20 cellular contexts compared by ENCODE assay signal in genomic region chr11:125426818-125427528, GRCh38.
"Had no signal": no experiment of that assay in that cellular context is flagged by ENCODE, and none has a peak within 500 bp of the region (broad histone marks: within the 10 kb centered on the region; RNA-seq: fewer than 3 reads in every experiment).

No MANE protein-coding gene starts in this region.

- H3K36me3 Mint-ChIP-seq: memory B cell, natural killer cell, T-cell had no signal

- H3K27ac ChIP-seq: epithelial cell of prostate, parathyroid adenoma, thyroid gland had no signal

- DNase-seq: activated CD4-positive, alpha-beta T cell treated with anti-CD3 and anti-CD28 coated beads, Interleukin-2, amount 10 ng/mL, durations not matched to agents 24 days and 14 days; activated CD8-positive, alpha-beta T cell treated with anti-CD3 and anti-CD28 coated beads, Interleukin-2, amount 10 ng/mL, durations not matched to agents 7 days and 5 days; activated naive CD4-positive, alpha-beta T cell treated with Interleukin-2 at 50 U/mL for 16 hours; activated T-cell treated with anti-CD3 and anti-CD28 coated beads, Interleukin-2, amount 50 U/mL, for 24 hours; anterior cingulate cortex; central memory CD4-positive, alpha-beta T cell; foreskin fibroblast; glutamatergic neuron; natural killer cell; retina; stimulated activated CD4-positive, alpha-beta T cell treated with anti-CD3 and anti-CD28 coated beads, Interleukin-2, amount 100 ng/mL, for 24 hours; stimulated activated naive CD4-positive, alpha-beta T cell treated with Interleukin-2 at 50 U/mL for 16 hours; T-cell; thyroid gland had no signal

- H3K9me3 Mint-ChIP-seq: activated CD4-positive, alpha-beta T cell treated with anti-CD3 and anti-CD28 coated beads, Interleukin-2, amount 10 ng/mL, durations not matched to agents 24 days and 14 days; activated T-cell treated with anti-CD3 and anti-CD28 coated beads, Interleukin-2, amount 50 U/mL, for 24 hours; activated T-helper 2 cell treated with anti-CD3 and anti-CD28 coated beads, Interferon-gamma antibody, Interleukin-2, Interleukin-4, amounts not matched to agents 10 μg/mL and 5 μg/mL and 100 μg/mL, durations not matched to agents 14 hours and 24 hours and 36 hours; brain; memory B cell; natural killer cell; T-cell had no signal

- H3K4me3 ChIP-seq: dorsolateral prefrontal cortex, thyroid gland had no signal

- H3K4me3 Mint-ChIP-seq: activated CD4-positive, alpha-beta T cell treated with anti-CD3 and anti-CD28 coated beads, Interleukin-2, amount 10 ng/mL, durations not matched to agents 24 days and 14 days; activated CD8-positive, alpha-beta T cell treated with anti-CD3 and anti-CD28 coated beads, Interleukin-2, amount 10 ng/mL, durations not matched to agents 7 days and 5 days; activated T-cell treated with anti-CD3 and anti-CD28 coated beads, Interleukin-2, amount 50 U/mL, for 24 hours; brain; memory B cell; natural killer cell; T-cell had no signal

- H3K9ac ChIP-seq: parathyroid adenoma had no signal

- H3K27ac Mint-ChIP-seq: activated CD4-positive, alpha-beta T cell treated with anti-CD3 and anti-CD28 coated beads, Interleukin-2, amount 10 ng/mL, durations not matched to agents 24 days and 14 days; activated CD8-positive, alpha-beta T cell treated with anti-CD3 and anti-CD28 coated beads, Interleukin-2, amount 10 ng/mL, durations not matched to agents 7 days and 5 days; activated T-cell treated with anti-CD3 and anti-CD28 coated beads, Interleukin-2, amount 50 U/mL, for 24 hours; activated T-helper 2 cell treated with anti-CD3 and anti-CD28 coated beads, Interferon-gamma antibody, Interleukin-2, Interleukin-4, amounts not matched to agents 10 μg/mL and 5 μg/mL and 100 μg/mL, durations not matched to agents 14 hours and 24 hours and 36 hours; memory B cell; natural killer cell; T-cell had no signal

- H3K4me1 Mint-ChIP-seq: activated CD4-positive, alpha-beta T cell treated with anti-CD3 and anti-CD28 coated beads, Interleukin-2, amount 10 ng/mL, durations not matched to agents 24 days and 14 days had no signal

- H3K4me1 ChIP-seq: parathyroid adenoma, thyroid gland had no signal

- H3K9me3 ChIP-seq: thyroid gland had no signal

- H3K27me3 ChIP-seq: dorsolateral prefrontal cortex, thyroid gland had no signal

- ATAC-seq: activated CD8-positive, alpha-beta T cell treated with anti-CD3 and anti-CD28 coated beads, Interleukin-2, amount 10 ng/mL, durations not matched to agents 7 days and 5 days; natural killer cell; T-cell had no signal

- H3K27me3 Mint-ChIP-seq: brain had no signal
